Comparison of ENCODE assay signal across 29 cellular contexts in the genomic region with DNA sequence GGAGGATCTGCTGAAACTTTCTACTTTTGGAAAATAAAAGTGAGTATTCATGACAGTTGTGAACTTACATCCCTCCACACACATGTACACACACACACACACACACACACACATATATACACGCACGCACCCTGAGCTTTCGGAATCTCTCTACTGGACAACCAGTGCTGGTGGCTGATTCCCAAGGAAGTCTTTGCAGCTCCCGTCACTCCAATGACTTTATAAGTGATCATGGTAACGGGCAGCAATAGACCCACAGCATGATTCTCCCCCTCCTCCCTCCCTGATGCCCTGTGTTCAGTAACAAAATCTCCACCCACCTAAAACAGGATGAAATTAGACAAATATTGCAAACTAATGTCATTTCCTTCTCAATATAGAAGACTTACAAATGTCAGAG.
"Had no signal": no experiment of that assay in that cellular context is flagged by ENCODE, and none has a peak within 500 bp of the region (broad histone marks: within the 10 kb centered on the region; RNA-seq: fewer than 3 reads in every experiment).

No MANE protein-coding gene starts in this region.

- H3K4me3 ChIP-seq: left ventricle myocardium inferior, stomach, testis had no signal

- H3K9me3 Mint-ChIP-seq: activated CD4-positive, alpha-beta T cell treated with anti-CD3 and anti-CD28 coated beads, Interleukin-2, amount 10 ng/mL, durations not matched to agents 7 days and 5 days; activated CD8-positive, alpha-beta T cell treated with anti-CD3 and anti-CD28 coated beads for 36 hours; activated naive CD4-positive, alpha-beta T cell treated with anti-CD3 and anti-CD28 coated beads, Interleukin-2, amount 50 U/mL, for 24 hours; activated T-helper 1 cell treated with anti-CD3 and anti-CD28 coated beads, Interleukin-12 subunit alpha, Interleukin-12 subunit beta, Interleukin-2, Interleukin-4 antibody, amounts not matched to agents 30 ng/mL and 10 ng/mL and 1 ng/mL, durations not matched to agents 14 hours and 24 hours and 36 hours; stimulated activated effector memory CD8-positive, alpha-beta T cell treated with anti-CD3 and anti-CD28 coated beads, Interleukin-12 subunit alpha, Interleukin-12 subunit beta, amount 100 ng/mL, for 72 hours; T-cell had no signal

- H3K4me1 ChIP-seq: left ventricle myocardium inferior, stomach, testis had no signal

- H3K27me3 ChIP-seq: brain microvascular endothelial cell, stomach, testis had no signal

- H3K4me3 Mint-ChIP-seq: activated CD4-positive, alpha-beta T cell treated with anti-CD3 and anti-CD28 coated beads, Interleukin-2, amount 10 ng/mL, durations not matched to agents 7 days and 5 days; activated CD8-positive, alpha-beta memory T cell treated with anti-CD3 and anti-CD28 coated beads, Interleukin-2, amount 10 ng/mL, durations not matched to agents 7 days and 5 days; activated CD8-positive, alpha-beta T cell treated with anti-CD3 and anti-CD28 coated beads for 36 hours; activated naive CD4-positive, alpha-beta T cell treated with anti-CD3 and anti-CD28 coated beads, Interleukin-2, amount 50 U/mL, for 24 hours; activated T-helper 1 cell treated with anti-CD3 and anti-CD28 coated beads, Interleukin-12 subunit alpha, Interleukin-12 subunit beta, Interleukin-2, Interleukin-4 antibody, amounts not matched to agents 30 ng/mL and 10 ng/mL and 1 ng/mL, durations not matched to agents 14 hours and 24 hours and 36 hours; dendritic cell treated with granulocyte-macrophage colony-stimulating factor and Interleukin-4, amounts not matched to agents 40 ng/mL and 50 ng/mL, for 4 days; natural killer cell treated with Interleukin-12 subunit alpha and Interleukin-12 subunit beta and Interleukin-15 and Interleukin-18, amount 100 ng/mL, for 72 hours; stimulated activated effector memory CD8-positive, alpha-beta T cell treated with anti-CD3 and anti-CD28 coated beads, Interleukin-12 subunit alpha, Interleukin-12 subunit beta, amount 100 ng/mL, for 72 hours; T-cell had no signal

- H3K4me1 Mint-ChIP-seq: activated CD4-positive, alpha-beta T cell treated with anti-CD3 and anti-CD28 coated beads, Interleukin-2, amount 10 ng/mL, durations not matched to agents 7 days and 5 days; activated CD8-positive, alpha-beta memory T cell treated with anti-CD3 and anti-CD28 coated beads, Interleukin-2, amount 10 ng/mL, durations not matched to agents 7 days and 5 days; activated naive CD4-positive, alpha-beta T cell treated with anti-CD3 and anti-CD28 coated beads, Interleukin-2, amount 50 U/mL, for 24 hours; stimulated activated effector memory CD8-positive, alpha-beta T cell treated with anti-CD3 and anti-CD28 coated beads, Interleukin-12 subunit alpha, Interleukin-12 subunit beta, amount 100 ng/mL, for 72 hours; T-cell had no signal

- H3K36me3 Mint-ChIP-seq: activated CD8-positive, alpha-beta memory T cell treated with anti-CD3 and anti-CD28 coated beads, Interleukin-2, amount 10 ng/mL, durations not matched to agents 7 days and 5 days; activated naive CD4-positive, alpha-beta T cell treated with anti-CD3 and anti-CD28 coated beads, Interleukin-2, amount 50 U/mL, for 24 hours; natural killer cell treated with Interleukin-12 subunit alpha and Interleukin-12 subunit beta and Interleukin-15 and Interleukin-18, amount 100 ng/mL, for 72 hours; stimulated activated effector memory CD8-positive, alpha-beta T cell treated with anti-CD3 and anti-CD28 coated beads, Interleukin-12 subunit alpha, Interleukin-12 subunit beta, amount 100 ng/mL, for 72 hours; T-cell had no signal

- H3K27ac ChIP-seq: brain microvascular endothelial cell, left ventricle myocardium inferior, stomach, testis, WERI-Rb-1 had no signal

- DNase-seq: activated CD4-positive, alpha-beta T cell treated with anti-CD3 and anti-CD28 coated beads, Interleukin-2, amount 10 ng/mL, durations not matched to agents 7 days and 5 days; activated CD4-positive, CD25-positive, alpha-beta regulatory T cell treated with anti-CD3 and anti-CD28 coated beads, Interleukin-2, amount 50 U/mL, for 72 hours; activated CD8-positive, alpha-beta memory T cell treated with anti-CD3 and anti-CD28 coated beads, Interleukin-2, amount 10 ng/mL, durations not matched to agents 7 days and 5 days; activated CD8-positive, alpha-beta T cell treated with anti-CD3 and anti-CD28 coated beads for 36 hours; activated gamma-delta T cell; aorta; brain microvascular endothelial cell; caudate nucleus; effector CD8-positive, alpha-beta T cell; erythroblast; foreskin melanocyte; glutamatergic neuron; hippocampal formation; kidney glomerular epithelial cell; left ventricle myocardium inferior; midbrain; nucleus accumbens; retina; stimulated activated CD4-positive, alpha-beta T cell treated with anti-CD3 and anti-CD28 coated beads, Interleukin-1b, Interleukin-23, amount 100 ng/mL, for 48 hours; stomach; T-cell; testis; trophoblast cell; WERI-Rb-1 had no signal

- H3K27ac Mint-ChIP-seq: activated CD4-positive, alpha-beta T cell treated with anti-CD3 and anti-CD28 coated beads, Interleukin-2, amount 10 ng/mL, durations not matched to agents 7 days and 5 days; activated CD8-positive, alpha-beta memory T cell treated with anti-CD3 and anti-CD28 coated beads, Interleukin-2, amount 10 ng/mL, durations not matched to agents 7 days and 5 days; activated CD8-positive, alpha-beta T cell treated with anti-CD3 and anti-CD28 coated beads for 36 hours; activated naive CD4-positive, alpha-beta T cell treated with anti-CD3 and anti-CD28 coated beads, Interleukin-2, amount 50 U/mL, for 24 hours; activated T-helper 1 cell treated with anti-CD3 and anti-CD28 coated beads, Interleukin-12 subunit alpha, Interleukin-12 subunit beta, Interleukin-2, Interleukin-4 antibody, amounts not matched to agents 30 ng/mL and 10 ng/mL and 1 ng/mL, durations not matched to agents 14 hours and 24 hours and 36 hours; dendritic cell treated with granulocyte-macrophage colony-stimulating factor and Interleukin-4, amounts not matched to agents 40 ng/mL and 50 ng/mL, for 4 days; natural killer cell treated with Interleukin-12 subunit alpha and Interleukin-12 subunit beta and Interleukin-15 and Interleukin-18, amount 100 ng/mL, for 72 hours; stimulated activated effector memory CD8-positive, alpha-beta T cell treated with anti-CD3 and anti-CD28 coated beads, Interleukin-12 subunit alpha, Interleukin-12 subunit beta, amount 100 ng/mL, for 72 hours; T-cell had no signal

- H3K9me3 ChIP-seq: left ventricle myocardium inferior, stomach, testis had no signal

- H3K36me3 ChIP-seq: brain microvascular endothelial cell, left ventricle myocardium inferior, stomach, WERI-Rb-1 had no signal

- ATAC-seq: activated CD8-positive, alpha-beta memory T cell treated with anti-CD3 and anti-CD28 coated beads, Interleukin-2, amount 10 ng/mL, durations not matched to agents 7 days and 5 days; activated CD8-positive, alpha-beta T cell treated with anti-CD3 and anti-CD28 coated beads for 36 hours; natural killer cell treated with Interleukin-12 subunit alpha and Interleukin-12 subunit beta and Interleukin-15 and Interleukin-18, amount 100 ng/mL, for 72 hours; stimulated activated effector memory CD8-positive, alpha-beta T cell treated with anti-CD3 and anti-CD28 coated beads, Interleukin-12 subunit alpha, Interleukin-12 subunit beta, amount 100 ng/mL, for 72 hours; T-cell had no signal
